In genomic region chr2:203606051-203606450, GRCh38 we compare ENCODE assay signal across 1 cellular context.
TF ChIP-seq lines count a peak whose summit lies in the region.

No MANE protein-coding gene starts in this region.

TF ChIP-seq in GM23338, 12 proteins besides CTCF, POLR2A, EP300 and RAD21 (continued from another document):
- no peak for TF ChIP-seq ZNF462 (CRISPR knock-in tag; IDR thresholded peaks at IDR 0.05)
- TF ChIP-seq EZH2phosphoT487 (IDR thresholded peaks at IDR 0.05; ENCODE audit: unreplicated experiment) = no peak
- no peak for TF ChIP-seq STAT1 (IDR thresholded peaks at IDR 0.05; ENCODE audit: unreplicated experiment)
- no peak for TF ChIP-seq NANOG (IDR thresholded peaks at IDR 0.05; ENCODE audit: borderline replicate concordance)
- TF ChIP-seq REST (IDR thresholded peaks at IDR 0.05; ENCODE audit: unreplicated experiment) = no peak
- TF ChIP-seq POLR2AphosphoS5 (IDR thresholded peaks at IDR 0.05; ENCODE audit: low read depth) = no peak
- no peak for TF ChIP-seq EZH2 (IDR thresholded peaks at IDR 0.05; ENCODE audit: low read depth, unreplicated experiment)
